Comparison of ENCODE assay signal across 12 cellular contexts in the genomic region with DNA sequence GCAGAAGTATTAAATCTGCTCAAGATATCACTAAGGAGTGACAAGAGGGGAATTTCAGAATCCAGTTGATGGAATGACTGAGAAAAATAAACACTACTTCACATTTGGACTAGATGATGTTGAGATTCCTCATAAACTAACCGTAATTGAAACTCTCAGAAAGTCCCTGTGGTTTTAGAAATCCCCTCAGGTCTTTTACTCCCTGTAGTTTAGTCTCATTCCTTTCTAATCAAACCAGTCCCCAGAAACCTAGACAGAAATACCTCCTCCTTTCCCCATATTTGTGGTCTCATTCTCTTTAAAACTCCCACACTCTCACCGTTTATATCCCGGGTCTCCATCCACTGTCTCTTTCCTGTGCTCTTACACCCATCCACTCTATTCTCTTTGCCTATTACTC. TPM values are rescaled to one million over a fixed set of nuclear protein-coding genes. Genes with fewer than 3 reads are reported as not detected.
DNase-seq lines count a peak whose midpoint lies in the region; ATAC-seq lines count a peak whose summit lies in the region.
"Had no signal": no experiment of that assay in that cellular context is flagged by ENCODE, and none has a peak within 500 bp of the region (broad histone marks: within the 10 kb centered on the region; RNA-seq: fewer than 3 reads in every experiment).

No MANE protein-coding gene starts in this region.

- DNase-seq in EL = peak; percentile 66
- peak; percentile 40 for DNase-seq in SK-N-MC (ENCODE audit: low read depth, low spot score)
- peak; percentile 65 for DNase-seq in kidney tubule cell (ENCODE audit: low spot score)
- no peak for DNase-seq in NCI-H2196 (lab: John Stamatoyannopoulos, UW; ENCODE audit: unreplicated experiment)
- no peak for DNase-seq in mucosa of gallbladder (ENCODE audit: low spot score)
- no peak for DNase-seq in effector CD4-positive, alpha-beta T cell
- no peak for DNase-seq in activated CD8-positive, alpha-beta memory T cell treated with anti-CD3 and anti-CD28 coated beads, Interleukin-2, amount 50 U/mL, for 4 hours
- DNase-seq: NCI-H2171, sigmoid colon had no signal

- ATAC-seq in GM19463 (IDR thresholded peaks at IDR 0.05; ENCODE audit: unreplicated experiment) = peak; percentile 28

- H3K9ac ChIP-seq in SK-N-MC (ENCODE audit: insufficient read length) = no peak overlapping the region

- H3K9me3 ChIP-seq in SK-N-MC (ENCODE audit: low read depth, low read length) = no peaks in the 10 kb centered on the region
- H3K9me3 ChIP-seq: sigmoid colon, thoracic aorta had no signal

- H3K4me3 ChIP-seq in SK-N-MC = no peak overlapping the region
- H3K4me3 ChIP-seq: sigmoid colon, thoracic aorta had no signal

- H3K36me3 ChIP-seq in SK-N-MC (ENCODE audit: insufficient read depth, low read length) = no peaks in the 10 kb centered on the region
- H3K36me3 ChIP-seq: sigmoid colon, thoracic aorta had no signal

- H3K27ac ChIP-seq in SK-N-MC = no peak overlapping the region
- H3K27ac ChIP-seq: sigmoid colon, thoracic aorta had no signal

RNA-seq across cellular contexts. Expression of a gene that starts 15.0 kb away (rescaled TPM):
- 16.6 TPM for total RNA-seq in mucosa of gallbladder

RNA-seq across cellular contexts. Expression of a gene that starts 36.8 kb away (rescaled TPM):
- 0.98 TPM for total RNA-seq in mucosa of gallbladder
- total RNA-seq: dermis microvascular lymphatic vessel endothelial cell had no signal

RNA-seq across cellular contexts. Expression of a gene that starts 37.0 kb away (rescaled TPM):
- 4.3 TPM for total RNA-seq in mucosa of gallbladder

RNA-seq across cellular contexts. Expression of a gene that starts 48.0 kb away (rescaled TPM):
- 80.6 TPM for total RNA-seq in mucosa of gallbladder

Comparison
In these comparisons a context has a peak if more than half of its experiments do, and no peak if none do; other contexts are left out.
1. DNase-seq: peak in EL (single experiment), SK-N-MC (single experiment) and kidney tubule cell (single experiment); none in NCI-H2196 (single experiment), mucosa of gallbladder (single experiment), effector CD4-positive, alpha-beta T cell (single experiment) and activated CD8-positive, alpha-beta memory T cell treated with anti-CD3 and anti-CD28 coated beads, Interleukin-2, amount 50 U/mL, for 4 hours (single experiment).